In genomic region chr5:171907731-171908343, GRCh38 we compare ENCODE assay signal across 8 cellular contexts.
DNase-seq lines count a peak whose midpoint lies in the region; ATAC-seq and TF ChIP-seq lines count a peak whose summit lies in the region.

No MANE protein-coding gene starts in this region.

- H3K9me2 ChIP-seq in OCI-LY7 (ENCODE audit: insufficient read depth, low read length): no peaks in the 10 kb centered on the region

- peaks cover 16% of the 10 kb centered on the region; the same call in 1 of the 2 replicates for H3K36me3 ChIP-seq in OCI-LY7 (ENCODE audit: insufficient read depth, low read length)

- H2AFZ ChIP-seq in OCI-LY7 (ENCODE audit: low read length): no peak overlapping the region

- H3K4me2 ChIP-seq in OCI-LY7 (ENCODE audit: low read length): no peak overlapping the region

- no TSS peak for BruUV-seq in OCI-LY7 (replicated peaks; lab: Mats Ljungman, UMichigan)

- no peaks in the 10 kb centered on the region for H3K27me3 Mint-ChIP-seq in activated naive CD4-positive, alpha-beta T cell treated with anti-CD3 and anti-CD28 coated beads, Interleukin-2, amount 50 U/mL, for 24 hours

- DNase-seq in CMK (ENCODE audit: low read depth) (peak; percentile 22), OCI-LY7 (ENCODE audit: low spot score) (peak; percentile 68), Right ventricle myocardium superior (no peak), retina (peak; percentile 64), GM19238 (ENCODE audit: insufficient read length, low spot score) (no peak)

- peak overlapping the region; percentile 6 for H3K4me3 Mint-ChIP-seq in activated naive CD4-positive, alpha-beta T cell treated with anti-CD3 and anti-CD28 coated beads, Interleukin-2, amount 50 U/mL, for 24 hours

- H4K20me1 ChIP-seq in OCI-LY7 (ENCODE audit: insufficient read depth, low read length): peaks cover 23% of the 10 kb centered on the region; the same call in 1 of the 2 replicates

- H3K4me1 ChIP-seq in OCI-LY7 (ENCODE audit: insufficient read depth, low read length, poor library complexity, severe bottlenecking): peaks cover 5% of the 10 kb centered on the region

- no peak overlapping the region for H3K4me3 ChIP-seq in OCI-LY7 (ENCODE audit: low read depth, low read length, poor library complexity, severe bottlenecking)

- H3K9me3 Mint-ChIP-seq in activated naive CD4-positive, alpha-beta T cell treated with anti-CD3 and anti-CD28 coated beads, Interleukin-2, amount 50 U/mL, for 24 hours: no peaks in the 10 kb centered on the region

- TF ChIP-seq CTCF in OCI-LY7 (conservative IDR thresholded peaks at IDR 0.05; ENCODE audit: low read length): peak; percentile 97

- no peak overlapping the region for H3K27ac ChIP-seq in OCI-LY7 (ENCODE audit: low read depth, low read length, poor library complexity, severe bottlenecking)

- POLR2A ChIA-PET in OCI-LY7 (lab: Charles Lee): interaction anchor here (0.8 to 1.3 kb wide), 2 partner anchors 9 to 28 kb away, joined by 3 read pairs; no protein-coding TSS in a partner anchor

- CTCF ChIA-PET in OCI-LY7 (lab: Charles Lee; ENCODE audit: unreplicated experiment): interaction anchor here (1.2 kb wide), 1 partner anchor 99 kb away, joined by 7 read pairs; the partner anchor contains the start of gene FBXW11

- peaks cover 3% of the 10 kb centered on the region for H3K36me3 Mint-ChIP-seq in activated naive CD4-positive, alpha-beta T cell treated with anti-CD3 and anti-CD28 coated beads, Interleukin-2, amount 50 U/mL, for 24 hours

- no peaks in the 10 kb centered on the region for H3K79me2 ChIP-seq in OCI-LY7 (ENCODE audit: insufficient read depth, low read depth, low read length)

- H3K9me3 ChIP-seq in OCI-LY7 (ENCODE audit: low read length): no peaks in the 10 kb centered on the region

- intact Hi-C loops in OCI-LY7 (cut with micrococcal nuclease; ENCODE audit: unreplicated experiment): loop anchor here (1.0 to 2.0 kb wide), 2 partner anchors 423 to 490 kb away; no protein-coding TSS in a partner anchor
- intact Hi-C loops in Right ventricle myocardium superior (cut with DNase I): loop anchor here (2.0 kb wide), 1 partner anchor 489 kb away; the partner anchor contains the start of gene FGF18

- peak; percentile 55 for ATAC-seq in GM18870 (IDR thresholded peaks at IDR 0.05; ENCODE audit: unreplicated experiment)
- peak; percentile 58 for ATAC-seq in HG03442 (IDR thresholded peaks at IDR 0.05; ENCODE audit: unreplicated experiment)
- peak; percentile 90 for ATAC-seq in Right ventricle myocardium superior (ENCODE audit: poor library complexity)

- peaks cover 62% of the 10 kb centered on the region for H3K4me1 Mint-ChIP-seq in activated naive CD4-positive, alpha-beta T cell treated with anti-CD3 and anti-CD28 coated beads, Interleukin-2, amount 50 U/mL, for 24 hours

- H3K27ac Mint-ChIP-seq in activated naive CD4-positive, alpha-beta T cell treated with anti-CD3 and anti-CD28 coated beads, Interleukin-2, amount 50 U/mL, for 24 hours: peak overlapping the region; percentile 78

Comparison
In these comparisons a context has a peak if more than half of its experiments do, and no peak if none do; other contexts are left out.
1. DNase-seq: peak in CMK (single experiment), OCI-LY7 (single experiment) and retina (single experiment); none in Right ventricle myocardium superior (single experiment) and GM19238 (single experiment).
2. Peak in every context shown above with its lines, with median percentiles within 50 percentile points of each other: ATAC-seq.